8 cellular contexts compared by ENCODE assay signal in the genomic region with DNA sequence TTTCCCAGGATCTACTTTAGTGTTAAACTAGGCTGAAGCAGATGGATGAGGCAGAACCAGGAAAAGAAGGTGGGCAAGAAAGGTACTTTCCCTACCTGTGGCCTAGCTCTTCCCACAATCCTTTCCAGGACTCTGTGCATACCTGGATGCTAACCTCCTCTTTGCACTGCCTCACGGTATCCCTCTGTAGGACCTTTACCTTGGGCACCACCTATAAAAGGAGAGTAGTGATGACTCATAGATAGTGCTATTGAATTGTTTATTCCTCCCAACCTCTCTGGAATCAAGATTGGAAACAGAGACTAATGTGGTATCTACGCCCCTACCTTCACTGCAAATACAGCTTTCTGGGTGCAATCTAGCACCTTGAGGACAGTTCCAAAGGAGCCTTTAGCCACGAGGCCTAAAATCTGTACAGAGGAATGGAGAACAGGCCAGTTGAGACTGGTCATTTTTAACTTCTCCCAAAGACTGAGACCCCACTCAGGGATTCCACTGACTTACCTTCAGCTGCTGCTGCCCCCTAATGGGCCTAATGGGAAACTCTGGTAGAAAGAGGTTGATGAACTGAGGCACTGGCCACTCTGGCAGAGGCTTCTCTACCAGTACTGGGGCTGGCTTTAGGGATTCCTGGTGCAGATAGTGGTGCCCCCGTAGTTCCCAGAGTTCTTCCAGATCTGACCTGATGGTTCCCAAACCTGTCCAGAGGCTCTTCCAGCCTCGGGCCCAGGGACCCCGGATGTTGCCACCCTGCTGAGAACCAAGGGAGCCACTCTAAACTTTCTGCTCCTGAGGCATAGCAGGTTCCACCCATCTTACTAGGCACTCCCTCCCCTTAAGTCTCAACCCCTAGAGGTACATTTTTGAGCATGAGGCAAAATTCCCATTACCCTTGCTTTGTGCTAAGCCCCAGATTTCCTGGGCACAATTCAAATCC. TPM values are rescaled to one million over a fixed set of nuclear protein-coding genes. Genes with fewer than 3 reads are reported as not detected.
DNase-seq lines count a peak whose midpoint lies in the region; ATAC-seq, FAIRE-seq and TF ChIP-seq lines count a peak whose summit lies in the region.

No MANE protein-coding gene starts in this region.

- H4K20me1 ChIP-seq in IMR-90 (ENCODE audit: insufficient read depth, low read length) (peaks cover 8% of the 10 kb centered on the region; the same call in 1 of the 2 replicates), endothelial cell of umbilical vein (replicated peaks; ENCODE audit: control insufficient read depth, extremely low read depth, insufficient read depth, low read length) (no peaks in the 10 kb centered on the region)

- FAIRE-seq in endothelial cell of umbilical vein (lab: Jason Lieb, UNC): peak; percentile 63

- no peaks in the 10 kb centered on the region for H3K27me3 Mint-ChIP-seq in activated CD4-positive, alpha-beta memory T cell treated with anti-CD3 and anti-CD28 coated beads for 36 hours

- POLR2A ChIA-PET in IMR-90 (lab: Charles Lee; ENCODE audit: unreplicated experiment) (no interaction called here), endothelial cell of umbilical vein (lab: Charles Lee) (no interaction called here)
- POLR2A ChIA-PET in activated CD4-positive, alpha-beta memory T cell treated with anti-CD3 and anti-CD28 coated beads for 36 hours (lab: Charles Lee): interaction anchor here (0.5 to 1.6 kb wide), 2 partner anchors 42 to 239 kb away, joined by 3 to 5 read pairs; a partner anchor contains a TSS

- peak; percentile 59 for TF ChIP-seq RAD21 in IMR-90 (IDR thresholded peaks at IDR 0.05; ENCODE audit: low read length)

- no peak overlapping the region for H3K27ac ChIP-seq in IMR-90 (ENCODE audit: insufficient read depth, low read length)
- no peak overlapping the region for H3K27ac ChIP-seq in endothelial cell of umbilical vein (ENCODE audit: insufficient read depth, low read depth, low read length)

- H3K9ac ChIP-seq in IMR-90 (ENCODE audit: low read depth, low read length) (no peak overlapping the region), endothelial cell of umbilical vein (replicated peaks; ENCODE audit: extremely low read depth, insufficient read depth, low read length) (no peak overlapping the region)

- H3K4me3 ChIP-seq in IMR-90 (ENCODE audit: insufficient read depth, low read depth, low read length) (no peak overlapping the region), endothelial cell of umbilical vein (replicated peaks in 1 of 3; ENCODE audit: insufficient read depth in 1 of 3, low read depth in 1 of 3, low read length in 3 of 3) (no peak overlapping the region)

- H3K18ac ChIP-seq in IMR-90 (ENCODE audit: low read depth, low read length): no peak overlapping the region

- no peak overlapping the region for H3K14ac ChIP-seq in IMR-90 (replicated peaks; ENCODE audit: low read depth, low read length)

- dilution Hi-C loops in IMR-90 (cut with HindIII; ENCODE audit: low sequenced_read_pairs, unreplicated experiment) (no loop called here), endothelial cell of umbilical vein (cut with MboI; ENCODE audit: extremely low pct_ligation_motif_present, low sequenced_read_pairs) (no loop called here)

- DNase-seq in Caki2 (ENCODE audit: low read depth) (peak; percentile 14), IMR-90 (peak; percentile 22), endothelial cell of umbilical vein (ENCODE audit: low read depth, low spot score) (peak; percentile 43), myocyte (ENCODE audit: low read depth) (peak; percentile 51), CD1c-positive myeloid dendritic cell (ENCODE audit: extremely low spot score) (no peak), foreskin melanocyte (no peak)
- DNase-seq in activated CD4-positive, alpha-beta memory T cell treated with anti-CD3 and anti-CD28 coated beads for 36 hours: peak; percentile 32

- no peak overlapping the region for H3K4ac ChIP-seq in IMR-90 (ENCODE audit: low read depth, low read length)

- H2BK5ac ChIP-seq in IMR-90 (ENCODE audit: low read depth, low read length, poor library complexity, severe bottlenecking): no peak overlapping the region

- no peaks in the 10 kb centered on the region for H3K79me1 ChIP-seq in IMR-90 (ENCODE audit: low read depth in 1 of 2, low read length in 2 of 2)

- H3K9me1 ChIP-seq in IMR-90 (ENCODE audit: insufficient read depth, low read length) (no peaks in the 10 kb centered on the region), endothelial cell of umbilical vein (replicated peaks; ENCODE audit: control insufficient read depth, extremely low read depth, insufficient read depth, low read length) (no peaks in the 10 kb centered on the region)

- H2BK20ac ChIP-seq in IMR-90 (ENCODE audit: low read depth, low read length): no peak overlapping the region

- H3K4me1 Mint-ChIP-seq in activated CD4-positive, alpha-beta memory T cell treated with anti-CD3 and anti-CD28 coated beads for 36 hours (ENCODE audit: low read depth): peaks cover 5% of the 10 kb centered on the region

- no peak overlapping the region for H2BK15ac ChIP-seq in IMR-90 (ENCODE audit: low read depth, low read length)

- H3K4me1 ChIP-seq in IMR-90 (ENCODE audit: control insufficient read depth, insufficient read depth, low read length) (no peaks in the 10 kb centered on the region), endothelial cell of umbilical vein (ENCODE audit: control insufficient read depth, extremely low read depth, insufficient read depth, low read length) (peaks cover 7% of the 10 kb centered on the region)

- H3K27ac Mint-ChIP-seq in activated CD4-positive, alpha-beta memory T cell treated with anti-CD3 and anti-CD28 coated beads for 36 hours: no peak overlapping the region

- peak; percentile 59 for TF ChIP-seq CTCF in IMR-90 (conservative IDR thresholded peaks at IDR 0.05; ENCODE audit: low read depth, low read length)
- peak; percentile 56 to 79 for TF ChIP-seq CTCF in endothelial cell of umbilical vein (IDR thresholded peaks at IDR 0.05; ENCODE audit: extremely low read depth in 1 of 2, insufficient read depth in 1 of 2, low read depth in 1 of 2, low read length in 2 of 2)

- H3K79me2 ChIP-seq in endothelial cell of umbilical vein (ENCODE audit: control insufficient read depth, insufficient read depth, low read length): no peaks in the 10 kb centered on the region

- peaks cover 33% of the 10 kb centered on the region for H3K36me3 Mint-ChIP-seq in activated CD4-positive, alpha-beta memory T cell treated with anti-CD3 and anti-CD28 coated beads for 36 hours

- ATAC-seq in IMR-90 (ENCODE audit: low read depth) (peak; percentile 90), HG03460 (IDR thresholded peaks at IDR 0.05; ENCODE audit: unreplicated experiment) (no peak)

- no peaks in the 10 kb centered on the region for H3K9me3 Mint-ChIP-seq in activated CD4-positive, alpha-beta memory T cell treated with anti-CD3 and anti-CD28 coated beads for 36 hours

- no peak overlapping the region for H2AK5ac ChIP-seq in IMR-90 (ENCODE audit: low read depth, low read length)

- no peak overlapping the region for H2BK120ac ChIP-seq in IMR-90 (ENCODE audit: low read depth, low read length)

- H3K23ac ChIP-seq in IMR-90 (ENCODE audit: low read depth, low read length): no peak overlapping the region

- H2AFZ ChIP-seq in IMR-90 (replicated peaks; ENCODE audit: low read length, poor library complexity): no peak overlapping the region
- no peak overlapping the region for H2AFZ ChIP-seq in endothelial cell of umbilical vein (ENCODE audit: low read depth, low read length)

- no peak overlapping the region for H3K56ac ChIP-seq in IMR-90 (ENCODE audit: extremely low read depth, insufficient read depth, low read length)

- TF ChIP-seq POLR2A in IMR-90 (IDR thresholded peaks at IDR 0.05; ENCODE audit: low read depth, low read length) (no peak), endothelial cell of umbilical vein (IDR thresholded peaks at IDR 0.05; ENCODE audit: low read depth, low read length) (peak; percentile 14)

- H3K27me3 ChIP-seq in IMR-90 (ENCODE audit: control insufficient read depth, insufficient read depth, low read length): no peaks in the 10 kb centered on the region
- no peaks in the 10 kb centered on the region for H3K27me3 ChIP-seq in endothelial cell of umbilical vein (ENCODE audit: control insufficient read depth in 2 of 2, insufficient read depth in 2 of 2, low read length in 2 of 2)

- H4K8ac ChIP-seq in IMR-90 (ENCODE audit: low read depth in 2 of 2, low read length in 2 of 2): no peak overlapping the region

- no peaks in the 10 kb centered on the region for H3K9me3 ChIP-seq in IMR-90 (ENCODE audit: control insufficient read depth, insufficient read depth, low read length)
- no peaks in the 10 kb centered on the region for H3K9me3 ChIP-seq in endothelial cell of umbilical vein (replicated peaks; ENCODE audit: control insufficient read depth, insufficient read depth, low read length)

- no peak overlapping the region for H3K4me3 Mint-ChIP-seq in activated CD4-positive, alpha-beta memory T cell treated with anti-CD3 and anti-CD28 coated beads for 36 hours

- no peak overlapping the region for H3K4me2 ChIP-seq in IMR-90 (ENCODE audit: low read depth, low read length)
- H3K4me2 ChIP-seq in endothelial cell of umbilical vein (ENCODE audit: insufficient read depth, low read length): no peak overlapping the region

- peaks cover 41% of the 10 kb centered on the region for H3K36me3 ChIP-seq in IMR-90 (ENCODE audit: control insufficient read depth, insufficient read depth, low read length)
- peaks cover 23 to 26% of the 10 kb centered on the region in 2 experiments for H3K36me3 ChIP-seq in endothelial cell of umbilical vein (ENCODE audit: control insufficient read depth in 2 of 2, extremely low read depth in 1 of 2, insufficient read depth in 2 of 2, low read length in 2 of 2)

- CTCF ChIA-PET in IMR-90 (lab: Yijun Ruan, JAX) (interaction anchor here (0.8 to 1.3 kb wide), 4 partner anchors 11 to 118 kb away, joined by 3 to 5 read pairs (median 4); a partner anchor contains a TSS), endothelial cell of umbilical vein (lab: Charles Lee) (interaction anchor here (0.6 to 4.9 kb wide), 16 partner anchors 9 to 127 kb away, joined by 3 to 64 read pairs (median 5); a partner anchor contains a TSS)
- CTCF ChIA-PET in activated CD4-positive, alpha-beta memory T cell treated with anti-CD3 and anti-CD28 coated beads for 36 hours (lab: Charles Lee): interaction anchor here (0.5 to 2.0 kb wide), 18 partner anchors 13 to 275 kb away, joined by 3 to 16 read pairs (median 4); a partner anchor contains a TSS

- in situ Hi-C loops in Caki2 (cut with HindIII; ENCODE audit: low pct_unique_long_range_greater_than_20kb, low sequenced_read_pairs) (no loop called here), IMR-90 (cut with MboI; ENCODE audit: low sequenced_read_pairs) (loop anchor here (10.0 kb wide), 1 partner anchor 118 kb away; no protein-coding TSS in a partner anchor)

- H4K5ac ChIP-seq in IMR-90 (ENCODE audit: low read depth, low read length): no peak overlapping the region

- 85% methylated on average over 2 of the region's 6 CpGs; no CpG with 5 or more reads in 1 of the 2 experiments for WGBS in IMR-90 (ENCODE audit: extremely low coverage in 2 of 2, insufficient read length in 1 of 2), 2 experiments

- intact Hi-C loops in IMR-90 (cut with micrococcal nuclease) (loop anchor here (1.0 kb wide), 1 partner anchor 119 kb away; no protein-coding TSS in a partner anchor), endothelial cell of umbilical vein (cut with micrococcal nuclease) (loop anchor here (1.0 kb wide), 1 partner anchor 65 kb away; no protein-coding TSS in a partner anchor)
- intact Hi-C loops in activated CD4-positive, alpha-beta memory T cell treated with anti-CD3 and anti-CD28 coated beads for 36 hours (cut with micrococcal nuclease): loop anchor here (2.0 to 5.0 kb wide), 2 partner anchors 66 to 118 kb away; no protein-coding TSS in a partner anchor

- no peak overlapping the region for H2AK9ac ChIP-seq in IMR-90 (replicated peaks; ENCODE audit: low read depth, low read length, poor library complexity)

- no peak overlapping the region for H4K91ac ChIP-seq in IMR-90 (ENCODE audit: insufficient read depth, low read depth, low read length)

- no TSS peak for BruUV-seq in IMR-90 (replicated peaks; lab: Mats Ljungman, UMichigan)
- BruUV-seq in endothelial cell of umbilical vein (replicated peaks; lab: Mats Ljungman, UMichigan): no TSS peak

RNA-seq across cellular contexts. Expression of a gene that starts 0.8 kb away (rescaled TPM):
- 0.70 and 3.2 TPM in 2 replicates for total RNA-seq in Caki2 (2014; rRNA removed; shearing (Covaris generic); ENCODE audit: low replicate concordance)
- total RNA-seq in IMR-90 (2012; rRNA removed): 2.2 and 2.8 TPM in 2 replicates
- 5.9 and 6.8 TPM in 2 replicates for polyA plus RNA-seq in IMR-90 (2012; rRNA removed)
- 0.62 and 0.75 TPM in 2 replicates for polyA plus RNA-seq in IMR-90 (2012; cell fraction: cytosol; rRNA removed)
- polyA plus RNA-seq in IMR-90 (2012; cell fraction: nucleus; rRNA removed; ENCODE audit: low replicate concordance): 23.4 and 50.7 TPM in 2 replicates
- total RNA-seq in activated CD4-positive, alpha-beta memory T cell treated with anti-CD3 and anti-CD28 coated beads for 36 hours: 10 to 100 TPM; 14.2 to 17.5 TPM
- 19.9 and 20.1 TPM in 2 replicates for total RNA-seq in endothelial cell of umbilical vein
- polyA plus RNA-seq in endothelial cell of umbilical vein: 10.0 and 10.5 TPM in 2 replicates
- 2.1 and 2.8 TPM in 2 replicates for polyA plus RNA-seq in endothelial cell of umbilical vein (2011; cell fraction: cytosol; rRNA removed)
- 53.6 and 61.0 TPM in 2 replicates for polyA plus RNA-seq in endothelial cell of umbilical vein (2011; cell fraction: nucleus; rRNA removed)
- 5.0 and 6.4 TPM in 2 replicates for polyA plus RNA-seq in endothelial cell of umbilical vein (2012)
- 25.3 and 27.0 TPM in 2 replicates for polyA minus RNA-seq in endothelial cell of umbilical vein
- polyA minus RNA-seq in endothelial cell of umbilical vein (2011; cell fraction: cytosol; rRNA and poly(A)+ RNA removed): 3.4 TPM
- polyA minus RNA-seq in endothelial cell of umbilical vein (2011; cell fraction: nucleus; rRNA and poly(A)+ RNA removed): 22.2 and 42.3 TPM in 2 replicates
- total RNA-seq in myocyte: 12.2 and 14.6 TPM in 2 replicates
- 11.5 TPM for polyA plus RNA-seq in myocyte (2012)

RNA-seq across cellular contexts. Expression of a gene that starts 14.4 kb away (rescaled TPM):
- 73.0 and 355 TPM in 2 replicates for total RNA-seq in Caki2 (2014; rRNA removed; shearing (Covaris generic); ENCODE audit: low replicate concordance)
- total RNA-seq in IMR-90 (2012; rRNA removed): 55.5 and 60.8 TPM in 2 replicates
- polyA plus RNA-seq in IMR-90 (2012; rRNA removed): 40.3 and 47.3 TPM in 2 replicates
- polyA plus RNA-seq in IMR-90 (2012; cell fraction: cytosol; rRNA removed): 11.7 and 27.3 TPM in 2 replicates
- polyA plus RNA-seq in IMR-90 (2012; cell fraction: nucleus; rRNA removed; ENCODE audit: low replicate concordance): 39.8 and 75.8 TPM in 2 replicates
- 100 to 1,000 TPM; 153 to 159 TPM for total RNA-seq in activated CD4-positive, alpha-beta memory T cell treated with anti-CD3 and anti-CD28 coated beads for 36 hours
- total RNA-seq in endothelial cell of umbilical vein: 85.4 and 90.6 TPM in 2 replicates
- 25.9 and 31.7 TPM in 2 replicates for polyA plus RNA-seq in endothelial cell of umbilical vein
- polyA plus RNA-seq in endothelial cell of umbilical vein (2011; cell fraction: cytosol; rRNA removed): 52.7 and 66.2 TPM in 2 replicates
- 155 and 209 TPM in 2 replicates for polyA plus RNA-seq in endothelial cell of umbilical vein (2011; cell fraction: nucleus; rRNA removed)
- polyA plus RNA-seq in endothelial cell of umbilical vein (2012): 23.6 and 52.1 TPM in 2 replicates
- 54.8 and 55.5 TPM in 2 replicates for polyA minus RNA-seq in endothelial cell of umbilical vein
- polyA minus RNA-seq in endothelial cell of umbilical vein (2011; cell fraction: cytosol; rRNA and poly(A)+ RNA removed): 92.4 TPM
- 46.8 and 91.8 TPM in 2 replicates for polyA minus RNA-seq in endothelial cell of umbilical vein (2011; cell fraction: nucleus; rRNA and poly(A)+ RNA removed)
- total RNA-seq in myocyte: 2.2 and 4.3 TPM in 2 replicates
- 3.4 TPM for polyA plus RNA-seq in myocyte (2012)

RNA-seq across cellular contexts. Expression of a gene that starts 31.8 kb away (rescaled TPM):
- total RNA-seq in Caki2 (2014; rRNA removed; shearing (Covaris generic); ENCODE audit: low replicate concordance): 62.0 and 73.6 TPM in 2 replicates
- total RNA-seq in IMR-90 (2012; rRNA removed) (146 and 174 TPM in 2 replicates), endothelial cell of umbilical vein (164 and 165 TPM in 2 replicates), myocyte (144 and 157 TPM in 2 replicates)
- polyA plus RNA-seq in IMR-90 (2012; rRNA removed) (42.3 and 49.0 TPM in 2 replicates), endothelial cell of umbilical vein (91.4 and 119 TPM in 2 replicates)
- 20.3 and 23.3 TPM in 2 replicates for polyA plus RNA-seq in IMR-90 (2012; cell fraction: cytosol; rRNA removed)
- 54.4 and 79.1 TPM in 2 replicates for polyA plus RNA-seq in IMR-90 (2012; cell fraction: nucleus; rRNA removed; ENCODE audit: low replicate concordance)
- total RNA-seq in activated CD4-positive, alpha-beta memory T cell treated with anti-CD3 and anti-CD28 coated beads for 36 hours: 100 to 1,000 TPM; 127 to 133 TPM
- polyA plus RNA-seq in endothelial cell of umbilical vein (2011; cell fraction: cytosol; rRNA removed): 69.9 and 79.5 TPM in 2 replicates
- polyA plus RNA-seq in endothelial cell of umbilical vein (2011; cell fraction: nucleus; rRNA removed): 207 and 249 TPM in 2 replicates
- polyA plus RNA-seq in endothelial cell of umbilical vein (2012): 95.1 and 111 TPM in 2 replicates
- 522 and 694 TPM in 2 replicates for polyA minus RNA-seq in endothelial cell of umbilical vein
- polyA minus RNA-seq in endothelial cell of umbilical vein (2011; cell fraction: cytosol; rRNA and poly(A)+ RNA removed): 116 TPM
- polyA minus RNA-seq in endothelial cell of umbilical vein (2011; cell fraction: nucleus; rRNA and poly(A)+ RNA removed): 142 and 241 TPM in 2 replicates
- polyA plus RNA-seq in myocyte (2012): 114 TPM

RNA-seq across cellular contexts. Expression of a gene that starts 36.5 kb away (rescaled TPM):
- 178 and 219 TPM in 2 replicates for total RNA-seq in Caki2 (2014; rRNA removed; shearing (Covaris generic); ENCODE audit: low replicate concordance)
- 46.1 and 47.0 TPM in 2 replicates for total RNA-seq in IMR-90 (2012; rRNA removed)
- 62.6 and 69.7 TPM in 2 replicates for polyA plus RNA-seq in IMR-90 (2012; rRNA removed)
- polyA plus RNA-seq in IMR-90 (2012; cell fraction: cytosol; rRNA removed): 65.0 and 142 TPM in 2 replicates
- polyA plus RNA-seq in IMR-90 (2012; cell fraction: nucleus; rRNA removed; ENCODE audit: low replicate concordance): 65.0 and 66.5 TPM in 2 replicates
- 10 to 100 TPM; 75.2 to 77.3 TPM for total RNA-seq in activated CD4-positive, alpha-beta memory T cell treated with anti-CD3 and anti-CD28 coated beads for 36 hours
- total RNA-seq in endothelial cell of umbilical vein: 7.2 and 9.0 TPM in 2 replicates
- 18.9 and 20.3 TPM in 2 replicates for polyA plus RNA-seq in endothelial cell of umbilical vein
- polyA plus RNA-seq in endothelial cell of umbilical vein (2011; cell fraction: cytosol; rRNA removed): 12.5 and 13.9 TPM in 2 replicates
- 11.5 and 12.2 TPM in 2 replicates for polyA plus RNA-seq in endothelial cell of umbilical vein (2011; cell fraction: nucleus; rRNA removed)
- 6.1 and 12.9 TPM in 2 replicates for polyA plus RNA-seq in endothelial cell of umbilical vein (2012)
- 15.2 and 26.1 TPM in 2 replicates for polyA minus RNA-seq in endothelial cell of umbilical vein
- 8.1 TPM for polyA minus RNA-seq in endothelial cell of umbilical vein (2011; cell fraction: cytosol; rRNA and poly(A)+ RNA removed)
- polyA minus RNA-seq in endothelial cell of umbilical vein (2011; cell fraction: nucleus; rRNA and poly(A)+ RNA removed): 2.4 and 2.9 TPM in 2 replicates
- total RNA-seq in myocyte: 22.5 and 25.9 TPM in 2 replicates
- polyA plus RNA-seq in myocyte (2012): 15.4 TPM

RNA-seq across cellular contexts. Expression of a gene that starts 41.9 kb away (rescaled TPM):
- 62.5 and 73.2 TPM in 2 replicates for total RNA-seq in Caki2 (2014; rRNA removed; shearing (Covaris generic); ENCODE audit: low replicate concordance)
- 27.5 and 28.7 TPM in 2 replicates for total RNA-seq in IMR-90 (2012; rRNA removed)
- polyA plus RNA-seq in IMR-90 (2012; rRNA removed): 77.9 and 78.9 TPM in 2 replicates
- polyA plus RNA-seq in IMR-90 (2012; cell fraction: cytosol; rRNA removed): 51.4 and 88.9 TPM in 2 replicates
- 62.4 and 74.4 TPM in 2 replicates for polyA plus RNA-seq in IMR-90 (2012; cell fraction: nucleus; rRNA removed; ENCODE audit: low replicate concordance)
- 10 to 100 TPM; 36.6 to 38.6 TPM for total RNA-seq in activated CD4-positive, alpha-beta memory T cell treated with anti-CD3 and anti-CD28 coated beads for 36 hours
- 68.6 and 71.3 TPM in 2 replicates for total RNA-seq in endothelial cell of umbilical vein
- 110 and 111 TPM in 2 replicates for polyA plus RNA-seq in endothelial cell of umbilical vein
- polyA plus RNA-seq in endothelial cell of umbilical vein (2011; cell fraction: cytosol; rRNA removed): 68.4 and 74.5 TPM in 2 replicates
- 50.0 and 53.4 TPM in 2 replicates for polyA plus RNA-seq in endothelial cell of umbilical vein (2011; cell fraction: nucleus; rRNA removed)
- 74.4 and 87.1 TPM in 2 replicates for polyA plus RNA-seq in endothelial cell of umbilical vein (2012)
- polyA minus RNA-seq in endothelial cell of umbilical vein: 73.8 and 80.6 TPM in 2 replicates
- 17.4 TPM for polyA minus RNA-seq in endothelial cell of umbilical vein (2011; cell fraction: cytosol; rRNA and poly(A)+ RNA removed)
- polyA minus RNA-seq in endothelial cell of umbilical vein (2011; cell fraction: nucleus; rRNA and poly(A)+ RNA removed): 18.3 and 21.3 TPM in 2 replicates
- total RNA-seq in myocyte: 162 and 204 TPM in 2 replicates
- polyA plus RNA-seq in myocyte (2012): 119 TPM

Comparison
In these comparisons a context has a peak if more than half of its experiments do, and no peak if none do; other contexts are left out.
1. DNase-seq: peak in Caki2 (single experiment), IMR-90 (single experiment), activated CD4-positive, alpha-beta memory T cell treated with anti-CD3 and anti-CD28 coated beads for 36 hours (single experiment), endothelial cell of umbilical vein (single experiment) and myocyte (single experiment); none in CD1c-positive myeloid dendritic cell (single experiment) and foreskin melanocyte (single experiment).
2. RNA of a gene that starts 14.4 kb away (total RNA-seq): 153 to 159 TPM in activated CD4-positive, alpha-beta memory T cell treated with anti-CD3 and anti-CD28 coated beads for 36 hours, 85.4 to 90.6 TPM in endothelial cell of umbilical vein, 73.0 to 355 TPM in Caki2 and 55.5 to 60.8 TPM in IMR-90; 2.2 to 4.3 TPM in myocyte; every median in the first group is over 10 times any median in the second.